ENCODE assay signal across 10 cellular contexts in the genomic region with DNA sequence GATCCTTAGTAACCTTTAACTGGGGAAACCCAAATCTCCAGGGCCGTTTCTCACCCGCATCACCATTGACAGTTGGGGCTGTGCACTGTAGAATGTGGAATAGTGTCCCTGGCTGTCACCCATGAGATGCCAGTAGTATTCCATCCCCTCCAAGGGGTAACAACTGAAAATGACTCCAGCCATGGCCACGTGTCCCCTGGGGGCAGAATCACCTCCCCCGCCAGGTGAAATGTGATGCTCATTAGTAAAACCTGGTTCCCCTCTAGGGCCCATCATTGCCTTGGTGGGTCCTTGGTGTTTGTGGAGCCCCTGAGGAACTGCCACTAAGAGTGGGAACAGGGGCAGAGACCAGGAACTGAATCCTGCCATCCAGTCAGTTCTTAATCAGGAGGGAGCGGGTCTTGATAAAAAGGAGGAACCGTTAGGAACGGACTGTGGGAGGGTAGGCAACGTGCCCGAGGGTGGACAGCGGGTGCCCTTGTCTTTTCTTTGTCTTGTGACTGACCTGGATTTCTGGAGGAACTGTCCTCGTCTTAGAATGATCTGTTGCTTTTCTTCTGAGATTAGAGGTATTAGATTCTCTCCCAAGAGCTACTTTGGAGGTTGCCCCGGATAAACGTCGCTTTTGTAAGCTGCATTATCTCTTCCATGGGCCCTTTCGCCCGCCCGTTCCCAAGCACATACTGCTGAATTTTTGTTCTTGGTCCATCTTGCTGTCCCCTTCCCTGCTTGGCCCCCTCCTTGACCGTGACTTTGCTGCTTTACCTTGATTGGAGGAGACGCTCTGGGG. TPM values are rescaled to one million over a fixed set of nuclear protein-coding genes. Genes with fewer than 3 reads are reported as not detected.
DNase-seq lines count a peak whose midpoint lies in the region; ATAC-seq, FAIRE-seq and TF ChIP-seq lines count a peak whose summit lies in the region.
"Had no signal": no experiment of that assay in that cellular context is flagged by ENCODE, and none has a peak within 500 bp of the region (broad histone marks: within the 10 kb centered on the region; RNA-seq: fewer than 3 reads in every experiment).

No MANE protein-coding gene starts in this region.

- no peaks in the 10 kb centered on the region for H3K27me3 Mint-ChIP-seq in activated CD4-positive, alpha-beta T cell treated with anti-CD3 and anti-CD28 coated beads for 36 hours

- TF ChIP-seq RAD21 in HepG2 (CRISPR knock-in tag; IDR thresholded peaks at IDR 0.05) = no peak

- H3K4me3 Mint-ChIP-seq in activated CD4-positive, alpha-beta T cell treated with anti-CD3 and anti-CD28 coated beads for 36 hours = peak overlapping the region; percentile 48

- no peak overlapping the region for H2AFZ ChIP-seq in HepG2 (ENCODE audit: low read length)

- no TSS peak for BruUV-seq in HepG2 (replicated peaks; lab: Mats Ljungman, UMichigan)

- H3K27ac Mint-ChIP-seq in activated CD4-positive, alpha-beta T cell treated with anti-CD3 and anti-CD28 coated beads for 36 hours = peak overlapping the region; percentile 70

- no peaks in the 10 kb centered on the region for H3K27me3 ChIP-seq in adipocyte (replicated peaks; ENCODE audit: control insufficient read depth, insufficient read depth, low read length)
- no peaks in the 10 kb centered on the region; a peak in 1 of 5 replicates for H3K27me3 ChIP-seq in HepG2 (ENCODE audit: control insufficient read depth in 1 of 2, insufficient read depth in 2 of 2, low read length in 2 of 2)
- no peaks in the 10 kb centered on the region for H3K27me3 ChIP-seq in thoracic aorta (replicated peaks; ENCODE audit: insufficient read depth)

- FAIRE-seq in HepG2 (lab: Jason Lieb, UNC) = no peak
- FAIRE-seq: islet of Langerhans had no signal

- intact Hi-C loops in activated CD4-positive, alpha-beta T cell treated with anti-CD3 and anti-CD28 coated beads for 36 hours (cut with DNase I, micrococcal nuclease) = loop anchor here (5.0 to 10.0 kb wide), 6 partner anchors 138 to 1004 kb away; a partner anchor contains a TSS
- intact Hi-C loops in HepG2 (cut with micrococcal nuclease; ENCODE audit: unreplicated experiment) = loop anchor here (5.0 kb wide), 1 partner anchor 58 kb away; no protein-coding TSS in a partner anchor

- H3K4me2 ChIP-seq in HepG2 (ENCODE audit: low read depth, low read length) = peak overlapping the region; percentile 79

- peak overlapping the region; percentile 66 for H3K27ac ChIP-seq in HepG2 (ENCODE audit: extremely low read length, insufficient read depth, low read length)
- H3K27ac ChIP-seq in thoracic aorta = peak overlapping the region; percentile 97

- H3K4me3 ChIP-seq in adipocyte (ENCODE audit: low read length) (peak overlapping the region; percentile 81), HepG2 (replicated peaks in 1 of 3; ENCODE audit: insufficient read depth in 1 of 3, low read depth in 2 of 3, low read length in 3 of 3) (peak overlapping the region; percentile 53 to 67 (median 60)), thoracic aorta (peak overlapping the region; percentile 92)

- peak overlapping the region; percentile 94 for H3K9ac ChIP-seq in adipocyte (ENCODE audit: low read length)
- H3K9ac ChIP-seq in HepG2 (ENCODE audit: insufficient read depth, low read depth, low read length) = peak overlapping the region; percentile 69

- in situ Hi-C loops in HepG2 (cut with HindIII; ENCODE audit: extremely low pct_ligation_motif_present, low pct_unique_long_range_greater_than_20kb) = no loop called here

- TF ChIP-seq CTCF in HepG2 (CRISPR knock-in tag; IDR thresholded peaks at IDR 0.05) (no peak), thoracic aorta (IDR thresholded peaks at IDR 0.05) (no peak)

- CTCF ChIA-PET in activated CD4-positive, alpha-beta T cell treated with anti-CD3 and anti-CD28 coated beads for 36 hours (lab: Charles Lee) = interaction anchor here (0.8 to 1.8 kb wide), 2 partner anchors 11 to 1564 kb away, joined by 4 to 8 read pairs; no protein-coding TSS in a partner anchor
- CTCF ChIA-PET in HepG2 (lab: Yijun Ruan, JAX; ENCODE audit: low intra/inter-chr PET ratio, low total read pairs) = interaction anchor here (0.7 to 1.5 kb wide), 3 partner anchors 19 to 56 kb away, joined by 3 to 5 read pairs (median 3); no protein-coding TSS in a partner anchor

- H3K4me1 Mint-ChIP-seq in activated CD4-positive, alpha-beta T cell treated with anti-CD3 and anti-CD28 coated beads for 36 hours = peaks cover 61% of the 10 kb centered on the region

- no peaks in the 10 kb centered on the region for H4K20me1 ChIP-seq in HepG2 (ENCODE audit: insufficient read depth, low read length)

- no peak for ATAC-seq in activated CD4-positive, alpha-beta T cell treated with anti-CD3 and anti-CD28 coated beads for 36 hours
- no peak for ATAC-seq in HepG2
- no peak for ATAC-seq in thoracic aorta (ENCODE audit: insufficient number of reproducible peaks, low FRiP score, low read depth)
- ATAC-seq in HG03159 (IDR thresholded peaks at IDR 0.05; ENCODE audit: unreplicated experiment) = no peak
- ATAC-seq in GM18867 (IDR thresholded peaks at IDR 0.05; ENCODE audit: unreplicated experiment) = no peak

- no peaks in the 10 kb centered on the region for H3K9me3 ChIP-seq in adipocyte (ENCODE audit: control insufficient read depth, low read length)
- H3K9me3 ChIP-seq in HepG2 (ENCODE audit: low read length) = no peaks in the 10 kb centered on the region
- no peaks in the 10 kb centered on the region for H3K9me3 ChIP-seq in thoracic aorta

- 72% methylated on average over 18 of the region's 19 CpGs for WGBS in HepG2 (ENCODE audit: low lambda C conversion rate)

- peaks cover 60% of the 10 kb centered on the region for H3K79me2 ChIP-seq in HepG2 (ENCODE audit: insufficient read depth, low read length)

- H3K9me3 Mint-ChIP-seq in activated CD4-positive, alpha-beta T cell treated with anti-CD3 and anti-CD28 coated beads for 36 hours (ENCODE audit: low read depth) = no peaks in the 10 kb centered on the region

- H3K36me3 ChIP-seq in adipocyte (ENCODE audit: control insufficient read depth, insufficient read depth, low read length, severe bottlenecking) (no peaks in the 10 kb centered on the region), HepG2 (replicated peaks in 1 of 2; ENCODE audit: control insufficient read depth in 1 of 2, insufficient read depth in 2 of 2, low read length in 2 of 2) (no peaks in the 10 kb centered on the region), thoracic aorta (no peaks in the 10 kb centered on the region)

- H3K36me3 Mint-ChIP-seq in activated CD4-positive, alpha-beta T cell treated with anti-CD3 and anti-CD28 coated beads for 36 hours (ENCODE audit: low read depth) = peaks cover 11% of the 10 kb centered on the region

- peak; percentile 18 for DNase-seq in activated CD4-positive, alpha-beta T cell treated with anti-CD3 and anti-CD28 coated beads for 36 hours
- DNase-seq in activated CD4-positive, alpha-beta T cell treated with anti-CD3 and anti-CD28 coated beads for 48 hours = no peak
- DNase-seq in adipocyte (ENCODE audit: low read depth) (no peak), HepG2 (ENCODE audit: low spot score) (no peak), thoracic aorta (ENCODE audit: low spot score) (no peak), SHP77 treated with DMSO at 0.1 percent for 48 hours (lab: John Stamatoyannopoulos, UW) (no peak)
- DNase-seq: NCI-H510A treated with DMSO at 0.1 percent for 48 hours had no signal

- POLR2A ChIA-PET in activated CD4-positive, alpha-beta T cell treated with anti-CD3 and anti-CD28 coated beads for 36 hours (lab: Charles Lee) = interaction anchor here (0.6 to 1.4 kb wide), 2 partner anchors 47 to 326 kb away, joined by 4 to 6 read pairs; a partner anchor contains a TSS
- POLR2A ChIA-PET in HepG2 (lab: Yijun Ruan, JAX) = interaction anchor here (0.7 kb wide), 1 partner anchor 136 kb away, joined by 3 read pairs; a partner anchor contains a TSS

- H3K4me1 ChIP-seq in adipocyte (ENCODE audit: control insufficient read depth, insufficient read depth, low read length) = peaks cover 57% of the 10 kb centered on the region
- peaks cover 46% of the 10 kb centered on the region for H3K4me1 ChIP-seq in HepG2 (ENCODE audit: insufficient read depth, low read length)
- H3K4me1 ChIP-seq in thoracic aorta (ENCODE audit: control insufficient read depth in 1 of 2, low read depth in 2 of 2) = peaks cover 54 to 75% of the 10 kb centered on the region in 2 donors

- TF ChIP-seq EP300 in HepG2 (IDR thresholded peaks at IDR 0.05; ENCODE audit: low read depth in 2 of 2, low read length in 2 of 2) = no peak
- no peak for TF ChIP-seq EP300 in HepG2 (CRISPR knock-in tag; IDR thresholded peaks at IDR 0.05; ENCODE audit: borderline replicate concordance)

- TF ChIP-seq POLR2A in HepG2 (IDR thresholded peaks at IDR 0.05; ENCODE audit: insufficient read depth in 1 of 2, low read depth in 2 of 2, low read length in 2 of 2) = no peak

RNA-seq across cellular contexts. Expression of a gene that starts 3.5 kb away (rescaled TPM):
- total RNA-seq in activated CD4-positive, alpha-beta T cell treated with anti-CD3 and anti-CD28 coated beads for 36 hours = 10 to 100 TPM; 90.3 to 98.5 TPM
- total RNA-seq in HepG2 (2016; rRNA removed; fragmentation: Illumina TruSeq; extraction: Trizol) (14.1 and 18.0 TPM in 2 replicates), thoracic aorta (100 to 1,000 TPM; 229 to 257 TPM)
- total RNA-seq in HepG2 (2016; cell fraction: cytosol; rRNA removed; fragmentation: Illumina TruSeq; extraction: Trizol; ENCODE audit: low read depth) = 13.9 and 14.5 TPM in 2 replicates
- total RNA-seq in HepG2 (2016; cell fraction: insoluble cytoplasmic fraction; rRNA removed; fragmentation: Illumina TruSeq; extraction: Trizol) = 10.1 and 18.6 TPM in 2 replicates
- total RNA-seq in HepG2 (2016; cell fraction: membrane; rRNA removed; fragmentation: Illumina TruSeq; extraction: Trizol) = 10.7 and 11.5 TPM in 2 replicates
- total RNA-seq in HepG2 (2016; cell fraction: nucleus; rRNA removed; fragmentation: Illumina TruSeq; extraction: Trizol) = 22.1 and 24.4 TPM in 2 replicates
- polyA plus RNA-seq in HepG2 (2011; rRNA removed) = 18.3 and 23.4 TPM in 2 replicates
- 7.2 and 9.7 TPM in 2 replicates for polyA plus RNA-seq in HepG2 (2011; cell fraction: cytosol; rRNA removed)
- polyA plus RNA-seq in HepG2 (2011; cell fraction: nucleus; rRNA removed) = 169 and 196 TPM in 2 replicates
- 15.6 and 21.8 TPM in 2 replicates for polyA plus RNA-seq in HepG2 (2012)
- polyA plus RNA-seq in HepG2 (2016; cell fraction: cytosol; fragmentation: Illumina TruSeq; extraction: Trizol; ENCODE audit: low read depth) = 1.5 and 1.8 TPM in 2 replicates
- 11.9 and 14.6 TPM in 2 replicates for polyA plus RNA-seq in HepG2 (2016; cell fraction: insoluble cytoplasmic fraction; fragmentation: Illumina TruSeq; extraction: Trizol; ENCODE audit: low read depth)
- 3.6 and 3.7 TPM in 2 replicates for polyA plus RNA-seq in HepG2 (2016; cell fraction: membrane; fragmentation: Illumina TruSeq; extraction: Trizol; ENCODE audit: low read depth)
- polyA plus RNA-seq in HepG2 (2016; cell fraction: nucleus; fragmentation: Illumina TruSeq; extraction: Trizol; ENCODE audit: insufficient read depth, low read depth) = 77.8 and 81.3 TPM in 2 replicates
- 28.0 and 67.0 TPM in 2 replicates for polyA minus RNA-seq in HepG2 (2011; rRNA and poly(A)+ RNA removed; ENCODE audit: low replicate concordance)
- polyA minus RNA-seq in HepG2 (2011; cell fraction: cytosol; rRNA and poly(A)+ RNA removed) = 11.5 and 11.6 TPM in 2 replicates
- polyA minus RNA-seq in HepG2 (2011; cell fraction: nucleus; rRNA and poly(A)+ RNA removed) = 37.3 and 38.0 TPM in 2 replicates

RNA-seq across cellular contexts. Expression of a gene that starts 3.9 kb away (rescaled TPM):
- total RNA-seq in activated CD4-positive, alpha-beta T cell treated with anti-CD3 and anti-CD28 coated beads for 36 hours = 10 to 100 TPM; 32.6 to 41.7 TPM
- 17.5 and 19.1 TPM in 2 replicates for total RNA-seq in HepG2 (2016; rRNA removed; fragmentation: Illumina TruSeq; extraction: Trizol)
- 7.9 and 8.8 TPM in 2 replicates for total RNA-seq in HepG2 (2016; cell fraction: cytosol; rRNA removed; fragmentation: Illumina TruSeq; extraction: Trizol; ENCODE audit: low read depth)
- total RNA-seq in HepG2 (2016; cell fraction: insoluble cytoplasmic fraction; rRNA removed; fragmentation: Illumina TruSeq; extraction: Trizol) = 17.4 and 19.5 TPM in 2 replicates
- 10.4 and 12.6 TPM in 2 replicates for total RNA-seq in HepG2 (2016; cell fraction: membrane; rRNA removed; fragmentation: Illumina TruSeq; extraction: Trizol)
- total RNA-seq in HepG2 (2016; cell fraction: nucleus; rRNA removed; fragmentation: Illumina TruSeq; extraction: Trizol) = 10.9 and 13.5 TPM in 2 replicates
- polyA plus RNA-seq in HepG2 (2011; rRNA removed) = 7.1 and 7.8 TPM in 2 replicates
- 4.3 and 7.7 TPM in 2 replicates for polyA plus RNA-seq in HepG2 (2011; cell fraction: cytosol; rRNA removed)
- 9.4 and 9.9 TPM in 2 replicates for polyA plus RNA-seq in HepG2 (2011; cell fraction: nucleus; rRNA removed)
- 5.2 and 6.2 TPM in 2 replicates for polyA plus RNA-seq in HepG2 (2012)
- polyA plus RNA-seq in HepG2 (2016; cell fraction: cytosol; fragmentation: Illumina TruSeq; extraction: Trizol; ENCODE audit: low read depth) = 4.1 and 4.3 TPM in 2 replicates
- 20.4 and 22.5 TPM in 2 replicates for polyA plus RNA-seq in HepG2 (2016; cell fraction: insoluble cytoplasmic fraction; fragmentation: Illumina TruSeq; extraction: Trizol; ENCODE audit: low read depth)
- polyA plus RNA-seq in HepG2 (2016; cell fraction: membrane; fragmentation: Illumina TruSeq; extraction: Trizol; ENCODE audit: low read depth) = 5.6 and 9.6 TPM in 2 replicates
- polyA plus RNA-seq in HepG2 (2016; cell fraction: nucleus; fragmentation: Illumina TruSeq; extraction: Trizol; ENCODE audit: insufficient read depth, low read depth) = 26.2 and 30.0 TPM in 2 replicates
- polyA minus RNA-seq in HepG2 (2011; rRNA and poly(A)+ RNA removed; ENCODE audit: low replicate concordance) = 6.4 and 32.7 TPM in 2 replicates
- polyA minus RNA-seq in HepG2 (2011; cell fraction: cytosol; rRNA and poly(A)+ RNA removed) = 2.3 and 4.7 TPM in 2 replicates
- polyA minus RNA-seq in HepG2 (2011; cell fraction: nucleus; rRNA and poly(A)+ RNA removed) = 3.7 and 4.2 TPM in 2 replicates
- total RNA-seq in thoracic aorta = 10 to 100 TPM in 1 of 2 donors, 1 to 10 TPM in 1; 2.2 to 11.3 TPM

RNA-seq across cellular contexts. Expression of a gene that starts 52.5 kb away (rescaled TPM):
- under 1 TPM; 0.11 to 0.41 TPM for total RNA-seq in activated CD4-positive, alpha-beta T cell treated with anti-CD3 and anti-CD28 coated beads for 36 hours
- total RNA-seq in HepG2 (2016; rRNA removed; fragmentation: Illumina TruSeq; extraction: Trizol) (0.28 and 0.29 TPM in 2 replicates), thoracic aorta (10 to 100 TPM; 27.3 to 36.4 TPM)
- not detected in 2 replicates for total RNA-seq in HepG2 (2016; cell fraction: cytosol; rRNA removed; fragmentation: Illumina TruSeq; extraction: Trizol; ENCODE audit: low read depth)
- total RNA-seq in HepG2 (2016; cell fraction: insoluble cytoplasmic fraction; rRNA removed; fragmentation: Illumina TruSeq; extraction: Trizol) = 0.04 and 0.21 TPM in 2 replicates
- total RNA-seq in HepG2 (2016; cell fraction: membrane; rRNA removed; fragmentation: Illumina TruSeq; extraction: Trizol) = not detected in 2 replicates
- total RNA-seq in HepG2 (2016; cell fraction: nucleus; rRNA removed; fragmentation: Illumina TruSeq; extraction: Trizol) = 0.34 TPM in 2 replicates
- polyA plus RNA-seq in HepG2 (2011; rRNA removed) = 0.34 and 0.91 TPM in 2 replicates
- polyA plus RNA-seq in HepG2 (2011; cell fraction: cytosol; rRNA removed) = 0.21 and 0.35 TPM in 2 replicates
- polyA plus RNA-seq in HepG2 (2011; cell fraction: nucleus; rRNA removed) = 1.6 and 2.5 TPM in 2 replicates
- polyA plus RNA-seq in HepG2 (2012) = 0.12 and 0.71 TPM in 2 replicates
- 0.09 TPM in 1 of 2 replicates, not detected in the other for polyA plus RNA-seq in HepG2 (2016; cell fraction: cytosol; fragmentation: Illumina TruSeq; extraction: Trizol; ENCODE audit: low read depth)
- 0.07 TPM in 1 of 2 replicates, not detected in the other for polyA plus RNA-seq in HepG2 (2016; cell fraction: insoluble cytoplasmic fraction; fragmentation: Illumina TruSeq; extraction: Trizol; ENCODE audit: low read depth)
- polyA plus RNA-seq in HepG2 (2016; cell fraction: membrane; fragmentation: Illumina TruSeq; extraction: Trizol; ENCODE audit: low read depth) = 0.26 TPM in 1 of 2 replicates, not detected in the other
- polyA plus RNA-seq in HepG2 (2016; cell fraction: nucleus; fragmentation: Illumina TruSeq; extraction: Trizol; ENCODE audit: insufficient read depth, low read depth) = 0.14 and 0.48 TPM in 2 replicates
- polyA minus RNA-seq in HepG2 (2011; rRNA and poly(A)+ RNA removed; ENCODE audit: low replicate concordance) = 0.30 and 0.94 TPM in 2 replicates
- not detected in 2 replicates for polyA minus RNA-seq in HepG2 (2011; cell fraction: cytosol; rRNA and poly(A)+ RNA removed)
- polyA minus RNA-seq in HepG2 (2011; cell fraction: nucleus; rRNA and poly(A)+ RNA removed) = 0.26 and 1.4 TPM in 2 replicates

Comparison
In these comparisons a context has a peak if more than half of its experiments do, and no peak if none do; other contexts are left out.
1. RNA of a gene that starts 52.5 kb away (total RNA-seq): 27.3 to 36.4 TPM in thoracic aorta; 0.11 to 0.41 TPM in activated CD4-positive, alpha-beta T cell treated with anti-CD3 and anti-CD28 coated beads for 36 hours and 0.04 to 0.34 TPM in HepG2; every median in the first group is over 10 times any median in the second.
2. Peak in every context shown above with its lines, with median percentiles within 50 percentile points of each other: H3K4me3 ChIP-seq.